In the genomic region with DNA sequence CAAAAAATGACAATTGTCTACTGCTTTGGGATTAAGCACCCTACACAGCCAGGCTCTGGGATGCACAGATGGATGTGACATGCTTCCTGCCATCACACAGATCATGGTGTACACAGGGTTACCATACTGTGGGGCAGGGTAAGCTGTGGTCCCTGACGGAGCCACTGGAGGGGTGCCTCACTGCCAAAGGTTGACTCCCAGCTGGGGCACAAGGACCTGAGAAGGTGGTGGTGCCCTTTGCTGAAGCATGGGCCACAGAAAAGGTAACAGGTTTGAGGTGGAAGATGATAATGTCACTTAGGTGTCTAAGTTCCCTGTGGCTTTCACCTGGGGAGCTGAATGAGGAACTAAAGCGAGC, we compare ENCODE assay signal across 19 cellular contexts. TPM values are rescaled to one million over a fixed set of nuclear protein-coding genes. Genes with fewer than 3 reads are reported as not detected.
DNase-seq lines count a peak whose midpoint lies in the region; ATAC-seq and TF ChIP-seq lines count a peak whose summit lies in the region.
"Had no signal": no experiment of that assay in that cellular context is flagged by ENCODE, and none has a peak within 500 bp of the region (broad histone marks: within the 10 kb centered on the region; RNA-seq: fewer than 3 reads in every experiment).

No MANE protein-coding gene starts in this region.

- no peaks in the 10 kb centered on the region for H3K27me3 Mint-ChIP-seq in activated CD8-positive, alpha-beta T cell treated with anti-CD3 and anti-CD28 coated beads for 36 hours
- H3K27me3 Mint-ChIP-seq in activated CD8-positive, alpha-beta T cell treated with anti-CD3 and anti-CD28 coated beads, Interleukin-2, amount 10 ng/mL, durations not matched to agents 7 days and 5 days (ENCODE audit: low read depth) = no peaks in the 10 kb centered on the region
- H3K27me3 Mint-ChIP-seq in Calu3 (ENCODE audit: unreplicated experiment) = no peaks in the 10 kb centered on the region
- no peaks in the 10 kb centered on the region for H3K27me3 Mint-ChIP-seq in activated T-helper 1 cell treated with anti-CD3 and anti-CD28 coated beads, Interleukin-12 subunit alpha, Interleukin-12 subunit beta, Interleukin-2, Interleukin-4 antibody, amounts not matched to agents 30 ng/mL and 10 ng/mL and 1 ng/mL, durations not matched to agents 14 hours and 24 hours and 36 hours (ENCODE audit: insufficient read depth)
- H3K27me3 Mint-ChIP-seq: activated CD4-positive, alpha-beta T cell treated with anti-CD3 and anti-CD28 coated beads, Interleukin-2, amount 10 ng/mL, durations not matched to agents 24 days and 14 days; central memory CD8-positive, alpha-beta T cell had no signal

- no peak for DNase-seq in activated CD8-positive, alpha-beta T cell treated with anti-CD3 and anti-CD28 coated beads for 36 hours
- no peak for DNase-seq in activated CD8-positive, alpha-beta T cell treated with anti-CD3 and anti-CD28 coated beads, Interleukin-2, amount 10 ng/mL, durations not matched to agents 7 days and 5 days
- DNase-seq in Calu3 = no peak
- DNase-seq in activated T-helper 1 cell treated with anti-CD3 and anti-CD28 coated beads, Interleukin-12 subunit alpha, Interleukin-12 subunit beta, Interleukin-2, Interleukin-4 antibody, amounts not matched to agents 30 ng/mL and 10 ng/mL and 1 ng/mL, durations not matched to agents 14 hours and 24 hours and 36 hours (ENCODE audit: low spot score) = no peak
- no peak for DNase-seq in OCI-M1 (lab: John Stamatoyannopoulos, UW)
- DNase-seq: 8988T; activated CD4-positive, alpha-beta T cell treated with anti-CD3 and anti-CD28 coated beads, Interleukin-2, amount 10 ng/mL, durations not matched to agents 24 days and 14 days; activated gamma-delta T cell treated with Interleukin-2 at 50 U/mL for 16 hours; heart right ventricle; NCI-H1105; NCI-H2081; SJCRH30; testis had no signal

- H3K27ac Mint-ChIP-seq in activated CD8-positive, alpha-beta T cell treated with anti-CD3 and anti-CD28 coated beads for 36 hours = peak overlapping the region; percentile 48
- no peak overlapping the region for H3K27ac Mint-ChIP-seq in activated CD8-positive, alpha-beta T cell treated with anti-CD3 and anti-CD28 coated beads, Interleukin-2, amount 10 ng/mL, durations not matched to agents 7 days and 5 days
- peak overlapping the region; percentile 35 for H3K27ac Mint-ChIP-seq in Calu3 (ENCODE audit: unreplicated experiment)
- H3K27ac Mint-ChIP-seq in activated T-helper 1 cell treated with anti-CD3 and anti-CD28 coated beads, Interleukin-12 subunit alpha, Interleukin-12 subunit beta, Interleukin-2, Interleukin-4 antibody, amounts not matched to agents 30 ng/mL and 10 ng/mL and 1 ng/mL, durations not matched to agents 14 hours and 24 hours and 36 hours = no peak overlapping the region
- H3K27ac Mint-ChIP-seq: activated CD4-positive, alpha-beta T cell treated with anti-CD3 and anti-CD28 coated beads, Interleukin-2, amount 10 ng/mL, durations not matched to agents 24 days and 14 days had no signal

- no peak for TF ChIP-seq CTCF in activated CD8-positive, alpha-beta T cell treated with anti-CD3 and anti-CD28 coated beads for 36 hours (IDR thresholded peaks at IDR 0.05)
- no peak for TF ChIP-seq CTCF in Calu3 (IDR thresholded peaks at IDR 0.05; ENCODE audit: unreplicated experiment)

- H3K27me3 ChIP-seq in esophagus (ENCODE audit: control insufficient read depth in 1 of 2, insufficient read depth in 2 of 2, low read length in 2 of 2) = no peaks in the 10 kb centered on the region
- H3K27me3 ChIP-seq: dorsolateral prefrontal cortex, SJCRH30, testis had no signal

- H3K9me3 ChIP-seq in esophagus (ENCODE audit: control insufficient read depth in 2 of 2, insufficient read depth in 1 of 2, low read depth in 1 of 2, low read length in 1 of 2) = no peaks in the 10 kb centered on the region
- H3K9me3 ChIP-seq: heart right ventricle, SJCRH30, testis had no signal

- peaks cover 56% of the 10 kb centered on the region for H3K36me3 Mint-ChIP-seq in activated CD8-positive, alpha-beta T cell treated with anti-CD3 and anti-CD28 coated beads for 36 hours (ENCODE audit: low read depth)
- H3K36me3 Mint-ChIP-seq in activated CD8-positive, alpha-beta T cell treated with anti-CD3 and anti-CD28 coated beads, Interleukin-2, amount 10 ng/mL, durations not matched to agents 7 days and 5 days (ENCODE audit: low read depth) = peaks cover 43% of the 10 kb centered on the region
- H3K36me3 Mint-ChIP-seq in Calu3 (ENCODE audit: insufficient read depth, unreplicated experiment) = peaks cover 11% of the 10 kb centered on the region
- peaks cover 46% of the 10 kb centered on the region for H3K36me3 Mint-ChIP-seq in activated T-helper 1 cell treated with anti-CD3 and anti-CD28 coated beads, Interleukin-12 subunit alpha, Interleukin-12 subunit beta, Interleukin-2, Interleukin-4 antibody, amounts not matched to agents 30 ng/mL and 10 ng/mL and 1 ng/mL, durations not matched to agents 14 hours and 24 hours and 36 hours (ENCODE audit: low read depth)

- no TSS peak for BruUV-seq in Calu3 (replicated peaks; lab: Mats Ljungman, UMichigan)

- H3K4me3 ChIP-seq in esophagus (ENCODE audit: low read depth in 1 of 2, low read length in 2 of 2) (no peak overlapping the region), skin epidermis (no peak overlapping the region)
- H3K4me3 ChIP-seq: dorsolateral prefrontal cortex, heart right ventricle, SJCRH30, testis had no signal

- peak overlapping the region; percentile 86 to 94 for H3K27ac ChIP-seq in esophagus (ENCODE audit: low read depth in 2 of 2, low read length in 1 of 2)
- H3K27ac ChIP-seq in skin epidermis = peak overlapping the region in 20 of 21 experiments; percentile 7 to 84 (median 74)
- H3K27ac ChIP-seq: SJCRH30, testis had no signal

- 74 to 84% methylated on average over 2 of the region's 2 CpGs for WGBS in esophagus, 2 donors

- no peak for ATAC-seq in activated CD8-positive, alpha-beta T cell treated with anti-CD3 and anti-CD28 coated beads for 36 hours
- ATAC-seq in activated CD8-positive, alpha-beta T cell treated with anti-CD3 and anti-CD28 coated beads, Interleukin-2, amount 10 ng/mL, durations not matched to agents 7 days and 5 days = no peak
- no peak for ATAC-seq in HG03439 (IDR thresholded peaks at IDR 0.05; ENCODE audit: unreplicated experiment)

- H3K36me3 ChIP-seq in esophagus (ENCODE audit: control insufficient read depth in 2 of 2, insufficient read depth in 2 of 2, low read length in 1 of 2) = peaks cover 0 to 3% of the 10 kb centered on the region in 2 donors
- H3K36me3 ChIP-seq: heart right ventricle, SJCRH30 had no signal

- POLR2A ChIA-PET in activated CD8-positive, alpha-beta T cell treated with anti-CD3 and anti-CD28 coated beads for 36 hours (lab: Charles Lee) = interaction anchor here (1.0 kb wide), 1 partner anchor 15 kb away, joined by 4 read pairs; no protein-coding TSS in a partner anchor
- POLR2A ChIA-PET in activated CD8-positive, alpha-beta T cell treated with anti-CD3 and anti-CD28 coated beads, Interleukin-2, amount 10 ng/mL, durations not matched to agents 7 days and 5 days (lab: Charles Lee) = interaction anchor here (1.0 to 1.1 kb wide), 2 partner anchors 23 to 73 kb away, joined by 3 to 4 read pairs; no protein-coding TSS in a partner anchor

- H3K4me1 Mint-ChIP-seq in activated CD8-positive, alpha-beta T cell treated with anti-CD3 and anti-CD28 coated beads for 36 hours (ENCODE audit: low read depth) = peaks cover 16% of the 10 kb centered on the region
- H3K4me1 Mint-ChIP-seq in activated CD8-positive, alpha-beta T cell treated with anti-CD3 and anti-CD28 coated beads, Interleukin-2, amount 10 ng/mL, durations not matched to agents 7 days and 5 days (ENCODE audit: low read depth) = peaks cover 15% of the 10 kb centered on the region
- H3K4me1 Mint-ChIP-seq in Calu3 (ENCODE audit: low read depth, unreplicated experiment) = peaks cover 22% of the 10 kb centered on the region
- peaks cover 24% of the 10 kb centered on the region for H3K4me1 Mint-ChIP-seq in activated T-helper 1 cell treated with anti-CD3 and anti-CD28 coated beads, Interleukin-12 subunit alpha, Interleukin-12 subunit beta, Interleukin-2, Interleukin-4 antibody, amounts not matched to agents 30 ng/mL and 10 ng/mL and 1 ng/mL, durations not matched to agents 14 hours and 24 hours and 36 hours (ENCODE audit: low read depth)
- H3K4me1 Mint-ChIP-seq: central memory CD8-positive, alpha-beta T cell had no signal

- no peaks in the 10 kb centered on the region for H3K9me3 Mint-ChIP-seq in activated CD8-positive, alpha-beta T cell treated with anti-CD3 and anti-CD28 coated beads for 36 hours
- H3K9me3 Mint-ChIP-seq in activated CD8-positive, alpha-beta T cell treated with anti-CD3 and anti-CD28 coated beads, Interleukin-2, amount 10 ng/mL, durations not matched to agents 7 days and 5 days (ENCODE audit: insufficient read depth) = no peaks in the 10 kb centered on the region
- H3K9me3 Mint-ChIP-seq in Calu3 (ENCODE audit: low read depth, unreplicated experiment) = no peaks in the 10 kb centered on the region
- H3K9me3 Mint-ChIP-seq in activated T-helper 1 cell treated with anti-CD3 and anti-CD28 coated beads, Interleukin-12 subunit alpha, Interleukin-12 subunit beta, Interleukin-2, Interleukin-4 antibody, amounts not matched to agents 30 ng/mL and 10 ng/mL and 1 ng/mL, durations not matched to agents 14 hours and 24 hours and 36 hours = no peaks in the 10 kb centered on the region
- H3K9me3 Mint-ChIP-seq: activated CD4-positive, alpha-beta T cell treated with anti-CD3 and anti-CD28 coated beads, Interleukin-2, amount 10 ng/mL, durations not matched to agents 24 days and 14 days; central memory CD8-positive, alpha-beta T cell; neural crest cell had no signal

- intact Hi-C loops in activated CD8-positive, alpha-beta T cell treated with anti-CD3 and anti-CD28 coated beads for 36 hours (cut with micrococcal nuclease) = no loop called here
- intact Hi-C loops in Calu3 (cut with micrococcal nuclease; ENCODE audit: unreplicated experiment) = loop anchor here (10.0 kb wide), 1 partner anchor 145 kb away; no protein-coding TSS in a partner anchor
- intact Hi-C loops in activated T-helper 1 cell treated with anti-CD3 and anti-CD28 coated beads, Interleukin-12 subunit alpha, Interleukin-12 subunit beta, Interleukin-2, Interleukin-4 antibody, amounts not matched to agents 30 ng/mL and 10 ng/mL and 1 ng/mL, durations not matched to agents 14 hours and 24 hours and 36 hours (cut with micrococcal nuclease) = no loop called here

- peaks cover 0 to 17% of the 10 kb centered on the region in 2 donors for H3K4me1 ChIP-seq in esophagus (ENCODE audit: control insufficient read depth in 2 of 2, insufficient read depth in 2 of 2, low read length in 1 of 2)
- H3K4me1 ChIP-seq: SJCRH30, testis had no signal

- CTCF ChIA-PET in activated CD8-positive, alpha-beta T cell treated with anti-CD3 and anti-CD28 coated beads for 36 hours (lab: Charles Lee) = no interaction called here
- CTCF ChIA-PET in activated CD8-positive, alpha-beta T cell treated with anti-CD3 and anti-CD28 coated beads, Interleukin-2, amount 10 ng/mL, durations not matched to agents 7 days and 5 days (lab: Charles Lee) = interaction anchor here (1.0 kb wide), 1 partner anchor 91 kb away, joined by 4 read pairs; the partner anchor contains the start of gene BICDL1
- CTCF ChIA-PET in Calu3 (lab: Charles Lee) = interaction anchor here (0.9 kb wide), 1 partner anchor 37 kb away, joined by 3 read pairs; the partner anchor contains the start of gene RAB35

- no peak overlapping the region for H3K4me3 Mint-ChIP-seq in activated CD8-positive, alpha-beta T cell treated with anti-CD3 and anti-CD28 coated beads for 36 hours
- no peak overlapping the region for H3K4me3 Mint-ChIP-seq in activated CD8-positive, alpha-beta T cell treated with anti-CD3 and anti-CD28 coated beads, Interleukin-2, amount 10 ng/mL, durations not matched to agents 7 days and 5 days
- no peak overlapping the region for H3K4me3 Mint-ChIP-seq in Calu3 (ENCODE audit: low read depth, unreplicated experiment)
- no peak overlapping the region for H3K4me3 Mint-ChIP-seq in activated T-helper 1 cell treated with anti-CD3 and anti-CD28 coated beads, Interleukin-12 subunit alpha, Interleukin-12 subunit beta, Interleukin-2, Interleukin-4 antibody, amounts not matched to agents 30 ng/mL and 10 ng/mL and 1 ng/mL, durations not matched to agents 14 hours and 24 hours and 36 hours
- H3K4me3 Mint-ChIP-seq: activated CD4-positive, alpha-beta T cell treated with anti-CD3 and anti-CD28 coated beads, Interleukin-2, amount 10 ng/mL, durations not matched to agents 24 days and 14 days; central memory CD8-positive, alpha-beta T cell; neural crest cell had no signal

RNA-seq across cellular contexts. Expression of gene RAB35, which starts 36.5 kb away (rescaled TPM):
- total RNA-seq in activated CD8-positive, alpha-beta T cell treated with anti-CD3 and anti-CD28 coated beads for 36 hours = 10 to 100 TPM; 38.2 to 41.5 TPM
- total RNA-seq in activated CD8-positive, alpha-beta T cell treated with anti-CD3 and anti-CD28 coated beads, Interleukin-2, amount 10 ng/mL, durations not matched to agents 7 days and 5 days = 10 to 100 TPM; 61.0 to 64.6 TPM
- 68.2 and 75.4 TPM in 2 replicates for total RNA-seq in Calu3 (2022)
- polyA plus RNA-seq in esophagus = 10 to 100 TPM; 33.5 to 34.3 TPM
- 89.2 and 94.2 TPM in 2 replicates for total RNA-seq in activated T-helper 1 cell treated with anti-CD3 and anti-CD28 coated beads, Interleukin-12 subunit alpha, Interleukin-12 subunit beta, Interleukin-2, Interleukin-4 antibody, amounts not matched to agents 30 ng/mL and 10 ng/mL and 1 ng/mL, durations not matched to agents 14 hours and 24 hours and 36 hours

Comparison
In these comparisons a context has a peak if more than half of its experiments do, and no peak if none do; other contexts are left out.
1. H3K27ac Mint-ChIP-seq: peak in activated CD8-positive, alpha-beta T cell treated with anti-CD3 and anti-CD28 coated beads for 36 hours (single experiment) and Calu3 (single experiment); none in activated CD8-positive, alpha-beta T cell treated with anti-CD3 and anti-CD28 coated beads, Interleukin-2, amount 10 ng/mL, durations not matched to agents 7 days and 5 days (single experiment) and activated T-helper 1 cell treated with anti-CD3 and anti-CD28 coated beads, Interleukin-12 subunit alpha, Interleukin-12 subunit beta, Interleukin-2, Interleukin-4 antibody, amounts not matched to agents 30 ng/mL and 10 ng/mL and 1 ng/mL, durations not matched to agents 14 hours and 24 hours and 36 hours (single experiment).